ENCODE assay signal across 17 cellular contexts in genomic region chr11:9672288-9672916, GRCh38.
"Had no signal": no experiment of that assay in that cellular context is flagged by ENCODE, and none has a peak within 500 bp of the region (broad histone marks: within the 10 kb centered on the region; RNA-seq: fewer than 3 reads in every experiment).

No MANE protein-coding gene starts in this region.

- H3K4me3 Mint-ChIP-seq: immature natural killer cell, nephron progenitor cell, T-cell had no signal

- H3K27ac Mint-ChIP-seq: nephron progenitor cell, T-cell had no signal

- H3K36me3 Mint-ChIP-seq: immature natural killer cell, T-cell had no signal

- DNase-seq: activated CD4-positive, alpha-beta T cell treated with anti-CD3 and anti-CD28 coated beads for 4 hours; activated CD8-positive, alpha-beta memory T cell treated with anti-CD3 and anti-CD28 coated beads for 24 hours; caudate nucleus; colonic mucosa; esophagus squamous epithelium; foreskin fibroblast; immature natural killer cell; left colon; nephron progenitor cell; psoas muscle; stimulated activated CD4-positive, alpha-beta T cell treated with anti-CD3 and anti-CD28 coated beads, Interleukin-12 subunit alpha, Interleukin-12 subunit beta, amount 100 ng/mL, for 4 hours; stimulated activated CD4-positive, alpha-beta T cell treated with anti-CD3 and anti-CD28 coated beads, Interleukin-4, amount 100 ng/mL, for 1 hour; stimulated activated CD8-positive, alpha-beta memory T cell treated with anti-CD3 and anti-CD28 coated beads, Interleukin-4, amount 100 ng/mL, for 48 hours; T-cell; T1000; tibial artery had no signal

- ATAC-seq: left colon, psoas muscle, sciatic nerve, T-cell had no signal

- H3K9me3 Mint-ChIP-seq: immature natural killer cell, T-cell had no signal
